In the genomic region with DNA sequence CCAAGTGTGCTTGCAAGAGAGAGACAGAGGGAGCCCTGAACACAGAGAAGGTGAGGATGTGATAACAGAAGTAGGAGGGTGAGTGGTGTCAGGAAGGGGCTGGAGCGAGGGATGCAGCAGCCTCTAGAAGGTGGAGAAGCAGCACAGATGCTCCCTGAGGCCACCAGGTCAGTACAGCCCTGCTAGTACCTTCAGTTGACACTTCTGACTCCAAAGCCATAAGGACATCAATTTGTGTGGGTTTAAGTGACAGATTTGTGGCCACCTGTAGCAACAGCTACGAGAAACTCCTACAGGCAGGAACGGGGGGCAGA, we compare ENCODE assay signal across 1 cellular context.
TF ChIP-seq lines count a peak whose summit lies in the region.

No MANE protein-coding gene starts in this region.

TF ChIP-seq in GM12878, 131 proteins besides CTCF, POLR2A, EP300 and RAD21:
- no peak for TF ChIP-seq RAD51 (IDR thresholded peaks at IDR 0.05)
- no peak for TF ChIP-seq ZSCAN29 (IDR thresholded peaks at IDR 0.05)
- no peak for TF ChIP-seq YBX1 (IDR thresholded peaks at IDR 0.05)
- no peak for TF ChIP-seq CBFB (IDR thresholded peaks at IDR 0.05; ENCODE audit: low read depth)
- no peak for TF ChIP-seq ZNF217 (IDR thresholded peaks at IDR 0.05)
- TF ChIP-seq MYC (IDR thresholded peaks at IDR 0.05; ENCODE audit: insufficient read depth, insufficient read length, insufficient replicate concordance, low read length, severe bottlenecking) = no peak
- no peak for TF ChIP-seq DPF2 (IDR thresholded peaks at IDR 0.05)
- no peak for TF ChIP-seq ZNF24 (IDR thresholded peaks at IDR 0.05)
- TF ChIP-seq SUZ12 (IDR thresholded peaks at IDR 0.05; ENCODE audit: unreplicated experiment) = no peak
- no peak for TF ChIP-seq LARP7 (IDR thresholded peaks at IDR 0.05)
- TF ChIP-seq HDAC2 (IDR thresholded peaks at IDR 0.05) = no peak
- no peak for TF ChIP-seq IKZF1 (conservative IDR thresholded peaks at IDR 0.05)
TF ChIP-seq in GM12878: peak in this region for 0.
